Comparison of ENCODE assay signal across 16 cellular contexts in genomic region chr13:67223024-67223423, GRCh38. TPM values are rescaled to one million over a fixed set of nuclear protein-coding genes. Genes with fewer than 3 reads are reported as not detected.
DNase-seq lines count a peak whose midpoint lies in the region; ATAC-seq and TF ChIP-seq lines count a peak whose summit lies in the region.
"Had no signal": no experiment of that assay in that cellular context is flagged by ENCODE, and none has a peak within 500 bp of the region (broad histone marks: within the 10 kb centered on the region; RNA-seq: fewer than 3 reads in every experiment).

No MANE protein-coding gene starts in this region.

- no peaks in the 10 kb centered on the region for H3K79me2 ChIP-seq in OCI-LY1 (ENCODE audit: insufficient read depth, low read length)
- peaks cover under 1% of the 10 kb centered on the region for H3K79me2 ChIP-seq in neural cell (replicated peaks; ENCODE audit: insufficient read depth, low read length)

- H4K20me1 ChIP-seq in OCI-LY1 (ENCODE audit: insufficient read depth, low read length) (no peaks in the 10 kb centered on the region), neural cell (ENCODE audit: insufficient read depth) (no peaks in the 10 kb centered on the region)

- H3K9ac ChIP-seq in OCI-LY1 (ENCODE audit: low read length) = peak overlapping the region; percentile 39
- H3K9ac ChIP-seq in neural cell (ENCODE audit: low read length) = no peak overlapping the region

- no peak overlapping the region for H3K4me3 ChIP-seq in OCI-LY1 (ENCODE audit: low read depth, low read length, poor library complexity, severe bottlenecking)
- peak overlapping the region; percentile 53 to 97 (median 84) for H3K4me3 ChIP-seq in dorsolateral prefrontal cortex
- peak overlapping the region; percentile 43 for H3K4me3 ChIP-seq in neural cell (ENCODE audit: low read length)

- H3K36me3 ChIP-seq in OCI-LY1 (ENCODE audit: insufficient read depth, low read length) (peaks cover 7% of the 10 kb centered on the region; the same call in 1 of the 2 replicates), neural cell (ENCODE audit: insufficient read depth, low read length) (no peaks in the 10 kb centered on the region)

- no peak for ATAC-seq in HG03439 (IDR thresholded peaks at IDR 0.05; ENCODE audit: unreplicated experiment)
- ATAC-seq: activated T-helper 17 cell treated with anti-CD3 and anti-CD28 coated beads, Interleukin-2, amount 50 U/mL, for 72 hours; natural killer cell had no signal

- no peaks in the 10 kb centered on the region for H3K9me2 ChIP-seq in OCI-LY1 (ENCODE audit: low read depth, low read length)
- no peaks in the 10 kb centered on the region for H3K9me2 ChIP-seq in neural cell (ENCODE audit: insufficient read depth, low read length)

- no peak for TF ChIP-seq EP300 in neural cell (conservative IDR thresholded peaks at IDR 0.05; ENCODE audit: poor library complexity, severe bottlenecking)

- H3K4me2 ChIP-seq in OCI-LY1 (ENCODE audit: low read length) = peak overlapping the region; percentile 6; the same call in 1 of the 2 replicates
- no peak overlapping the region for H3K4me2 ChIP-seq in neural cell (ENCODE audit: low read length)

- H3K27me3 ChIP-seq in OCI-LY1 (ENCODE audit: insufficient read depth, low read length) (no peaks in the 10 kb centered on the region), dorsolateral prefrontal cortex (no peaks in the 10 kb centered on the region), neural cell (ENCODE audit: insufficient read depth, low read depth, low read length) (no peaks in the 10 kb centered on the region)
- H3K27me3 ChIP-seq: stomach had no signal

- H3F3A ChIP-seq in OCI-LY1 (ENCODE audit: insufficient read depth, low read length) (no peaks in the 10 kb centered on the region), neural cell (ENCODE audit: insufficient read depth, low read length, poor library complexity, severe bottlenecking) (no peaks in the 10 kb centered on the region)

- TF ChIP-seq RAD21 in neural cell (conservative IDR thresholded peaks at IDR 0.05) = no peak

- H2AFZ ChIP-seq in OCI-LY1 (ENCODE audit: low read length) (peak overlapping the region; percentile 95; the same call in 1 of the 2 replicates), neural cell (ENCODE audit: low read depth, low read length) (no peak overlapping the region)

- H3K27ac ChIP-seq in OCI-LY1 (ENCODE audit: low read depth, low read length, poor library complexity, severe bottlenecking) = peak overlapping the region; percentile 67
- H3K27ac ChIP-seq in dorsolateral prefrontal cortex = peak overlapping the region in 55 of 59 donors; percentile 4 to 99 (median 86)
- H3K27ac ChIP-seq in neural cell (ENCODE audit: low read length) = no peak overlapping the region
- H3K27ac ChIP-seq: stomach, VCaP had no signal

- peaks cover 46% of the 10 kb centered on the region for H3K4me1 ChIP-seq in OCI-LY1 (ENCODE audit: insufficient read depth, low read length, severe bottlenecking)

- intact Hi-C loops in dorsolateral prefrontal cortex (cut with DNase I) = loop anchor here (5.0 to 10.0 kb wide), 2 partner anchors 228 to 336 kb away; no protein-coding TSS in a partner anchor

- DNase-seq in CD1c-positive myeloid dendritic cell (ENCODE audit: extremely low spot score) (peak; percentile 5), dorsolateral prefrontal cortex (no peak), globus pallidus (ENCODE audit: low spot score) (no peak), mucosa of gallbladder (ENCODE audit: low spot score) (no peak), NCI-H748 treated with DMSO at 0.1 percent for 48 hours (lab: John Stamatoyannopoulos, UW) (no peak)
- DNase-seq: cerebellar nuclear complex; DMS153; natural killer cell; NCI-H187; stimulated activated CD4-positive, alpha-beta T cell treated with anti-CD3 and anti-CD28 coated beads, Interleukin-1b, Interleukin-23, amount 100 ng/mL, for 48 hours; stomach had no signal

- H3K9me3 ChIP-seq in OCI-LY1 (ENCODE audit: low read length) (peaks cover 22% of the 10 kb centered on the region), neural cell (ENCODE audit: low read length) (no peaks in the 10 kb centered on the region)
- H3K9me3 ChIP-seq: stomach had no signal

- TF ChIP-seq CTCF in OCI-LY1 (IDR thresholded peaks at IDR 0.05; ENCODE audit: low read length) (no peak), dorsolateral prefrontal cortex (IDR thresholded peaks at IDR 0.05 in 54 of 56, conservative IDR thresholded peaks at IDR 0.05 in 2 of 56; ENCODE audit: low read depth in 1 of 56, partially characterized antibody in 56 of 56) (no peak), neural cell (IDR thresholded peaks at IDR 0.05; ENCODE audit: poor library complexity, severe bottlenecking) (no peak)

TF ChIP-seq in neural cell, 6 proteins besides CTCF, POLR2A, EP300 and RAD21:
- no peak for TF ChIP-seq REST (IDR thresholded peaks at IDR 0.05; ENCODE audit: borderline replicate concordance)
- TF ChIP-seq TAF1 (IDR thresholded peaks at IDR 0.05; ENCODE audit: low read depth) = no peak
- TF ChIP-seq POLR2AphosphoS5 (IDR thresholded peaks at IDR 0.05) = no peak
- no peak for TF ChIP-seq SMC3 (conservative IDR thresholded peaks at IDR 0.05; ENCODE audit: poor library complexity)
- TF ChIP-seq MXI1 (conservative IDR thresholded peaks at IDR 0.05; ENCODE audit: poor library complexity, severe bottlenecking) = no peak

RNA-seq across cellular contexts. Expression of gene PCDH9, which starts 7.1 kb away (rescaled TPM):
- total RNA-seq in dorsolateral prefrontal cortex (100 to 1,000 TPM; 181 to 426 (median 260) TPM), mucosa of gallbladder (9.0 TPM)
- 3.5 and 4.6 TPM in 2 replicates for polyA plus RNA-seq in neural cell
- polyA minus RNA-seq in neural cell = 32.4 and 35.9 TPM in 2 replicates

Comparison
In these comparisons a context has a peak if more than half of its experiments do, and no peak if none do; other contexts are left out.
1. RNA of gene PCDH9, which starts 7.1 kb away (total RNA-seq): 181 to 426 TPM in dorsolateral prefrontal cortex; 9.0 TPM in mucosa of gallbladder (single experiment); every median in the first group is over 10 times any median in the second.